Comparison of ENCODE assay signal across 9 cellular contexts in genomic region chr22:26642465-26643367, GRCh38.
DNase-seq lines count a peak whose midpoint lies in the region; ATAC-seq lines count a peak whose summit lies in the region.
"Had no signal": no experiment of that assay in that cellular context is flagged by ENCODE, and none has a peak within 500 bp of the region (broad histone marks: within the 10 kb centered on the region; RNA-seq: fewer than 3 reads in every experiment).

No MANE protein-coding gene starts in this region.

- H3K27me3 ChIP-seq in iPS DF 6.9 (ENCODE audit: control insufficient read depth, insufficient read depth, low read length) = no peaks in the 10 kb centered on the region
- H3K27me3 ChIP-seq: adrenal gland had no signal

- H3K4me1 ChIP-seq in iPS DF 6.9 (ENCODE audit: control insufficient read depth, insufficient read depth, low read length) = peaks cover 10% of the 10 kb centered on the region
- H3K4me1 ChIP-seq: adrenal gland had no signal

- no peaks in the 10 kb centered on the region for H3K9me3 ChIP-seq in iPS DF 6.9 (ENCODE audit: control insufficient read depth, insufficient read depth, low read length)
- H3K9me3 ChIP-seq: adrenal gland had no signal

- no peak overlapping the region for H3K4me3 ChIP-seq in iPS DF 6.9 (ENCODE audit: low read length)
- H3K4me3 ChIP-seq: adrenal gland had no signal

- H3K27ac ChIP-seq in iPS DF 6.9 (ENCODE audit: low read length) = peak overlapping the region; percentile 37
- H3K27ac ChIP-seq: adrenal gland had no signal

- no peaks in the 10 kb centered on the region for H3K36me3 ChIP-seq in iPS DF 6.9 (ENCODE audit: control insufficient read depth, insufficient read depth, low read length)
- H3K36me3 ChIP-seq: adrenal gland had no signal

- no CpG with 5 or more reads among the region's 8 CpGs for WGBS in iPS DF 6.9 (ENCODE audit: insufficient coverage, insufficient read length)

- ATAC-seq in GM18517 (IDR thresholded peaks at IDR 0.05; ENCODE audit: unreplicated experiment) (no peak), GM21717 (IDR thresholded peaks at IDR 0.05; ENCODE audit: unreplicated experiment) (no peak), HG03159 (IDR thresholded peaks at IDR 0.05; ENCODE audit: unreplicated experiment) (no peak)

- DNase-seq in NK-92 treated with Interleukin-12 subunit alpha and Interleukin-12 subunit beta, amount 100 ng/mL, for 24 hours (lab: John Stamatoyannopoulos, UW) = peak; percentile 80
- no peak for DNase-seq in NK-92 (lab: John Stamatoyannopoulos, UW; ENCODE audit: unreplicated experiment)
- DNase-seq in activated CD8-positive, alpha-beta memory T cell treated with anti-CD3 and anti-CD28 coated beads, Interleukin-2, amount 50 U/mL, for 1 hour (ENCODE audit: extremely low read depth) = peak; percentile 59
- no peak for DNase-seq in iPS DF 6.9 (ENCODE audit: low read depth, low spot score)
- peak; percentile 81 for DNase-seq in stimulated activated CD8-positive, alpha-beta memory T cell treated with anti-CD3 and anti-CD28 coated beads, Interleukin-4, amount 100 ng/mL, for 24 hours (ENCODE audit: low read depth)

Comparison
In these comparisons a context has a peak if more than half of its experiments do, and no peak if none do; other contexts are left out.
1. DNase-seq: peak in NK-92 treated with Interleukin-12 subunit alpha and Interleukin-12 subunit beta, amount 100 ng/mL, for 24 hours (single experiment), activated CD8-positive, alpha-beta memory T cell treated with anti-CD3 and anti-CD28 coated beads, Interleukin-2, amount 50 U/mL, for 1 hour (single experiment) and stimulated activated CD8-positive, alpha-beta memory T cell treated with anti-CD3 and anti-CD28 coated beads, Interleukin-4, amount 100 ng/mL, for 24 hours (single experiment); none in NK-92 (single experiment) and iPS DF 6.9 (single experiment).